In the genomic region with DNA sequence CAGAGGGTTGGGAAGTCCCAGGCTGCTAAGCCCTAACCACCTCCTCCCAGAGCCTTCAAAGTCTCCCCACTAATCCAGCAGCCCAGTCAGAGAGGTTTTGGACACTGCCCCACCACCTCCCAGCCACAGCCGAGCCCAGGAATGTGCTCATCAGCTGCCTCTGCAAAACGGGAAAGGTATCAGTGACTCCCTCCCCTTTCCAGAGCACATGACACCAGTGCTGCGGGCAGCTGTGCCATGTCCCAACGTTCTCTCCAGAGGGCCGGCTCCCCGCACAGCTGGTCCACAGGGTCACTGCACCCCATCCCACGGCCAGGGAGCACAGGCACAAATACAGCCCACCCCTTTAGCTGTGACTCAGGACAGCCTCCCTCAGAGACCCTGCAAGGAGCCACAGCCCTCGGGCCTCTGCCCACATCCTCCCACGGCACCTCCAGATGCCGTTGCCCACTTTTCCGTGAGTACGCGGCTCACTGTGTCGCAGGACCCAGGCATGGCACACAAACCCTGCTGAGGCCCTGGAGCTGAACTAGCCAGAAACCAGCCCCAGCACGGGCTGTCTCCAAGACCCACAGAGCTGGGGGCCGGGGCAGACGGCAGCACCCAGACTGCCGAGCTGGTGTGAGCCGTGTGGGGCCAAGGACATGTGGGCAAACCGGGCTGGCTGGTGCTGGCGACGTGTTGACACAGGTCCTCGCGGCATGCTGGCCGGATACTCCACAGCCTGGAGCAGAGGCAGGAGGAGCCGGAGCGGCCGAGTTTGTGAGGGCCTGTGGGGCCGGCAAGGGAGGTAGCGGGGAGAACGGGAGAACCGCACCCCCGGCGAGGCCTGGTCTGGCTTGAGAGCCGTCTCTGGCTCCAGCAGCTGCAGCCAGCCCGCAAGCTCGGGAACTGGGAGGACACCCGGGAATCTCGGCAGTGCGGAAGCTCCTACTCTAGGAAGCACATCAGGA, we compare ENCODE assay signal across 12 cellular contexts. TPM values are rescaled to one million over a fixed set of nuclear protein-coding genes. Genes with fewer than 3 reads are reported as not detected.
DNase-seq lines count a peak whose midpoint lies in the region; ATAC-seq and TF ChIP-seq lines count a peak whose summit lies in the region.
"Had no signal": no experiment of that assay in that cellular context is flagged by ENCODE, and none has a peak within 500 bp of the region (broad histone marks: within the 10 kb centered on the region; RNA-seq: fewer than 3 reads in every experiment).

No MANE protein-coding gene starts in this region.

- POLR2A ChIA-PET in HEK293 (lab: Yijun Ruan, JAX) (interaction anchor here (0.9 to 1.6 kb wide), 5 partner anchors 8 to 18 kb away, joined by 3 to 7 read pairs (median 4); partner anchors contain the start of gene MCRIP1), RWPE1 (lab: Yijun Ruan, JAX; ENCODE audit: low non-redundant PET) (interaction anchor here (1.0 to 1.6 kb wide), 2 partner anchors 8 to 14 kb away, joined by 4 to 8 read pairs; partner anchors contain the start of gene MCRIP1), A673 (lab: Charles Lee; ENCODE audit: low non-redundant PET) (interaction anchor here (0.7 kb wide), 1 partner anchor 182 kb away, joined by 3 read pairs; the partner anchor contains the start of gene LRRC45)

- ATAC-seq in psoas muscle: peak; percentile 69 to 82 (median 77)
- ATAC-seq in GM19395 (IDR thresholded peaks at IDR 0.05; ENCODE audit: unreplicated experiment): no peak

- no TSS peak for BruUV-seq in A673 (replicated peaks; lab: Mats Ljungman, UMichigan)

- H3K9me3 ChIP-seq in HEK293 (ENCODE audit: control insufficient read depth, insufficient read depth, low read depth, low read length): no peaks in the 10 kb centered on the region
- no peaks in the 10 kb centered on the region for H3K9me3 ChIP-seq in left ventricle myocardium inferior (replicated peaks)
- no peaks in the 10 kb centered on the region for H3K9me3 ChIP-seq in psoas muscle
- H3K9me3 ChIP-seq in A673 (ENCODE audit: low read depth, low read length, poor library complexity, severe bottlenecking): no peaks in the 10 kb centered on the region

- H3K27ac ChIP-seq in HEK293 (ENCODE audit: extremely low read depth, low read depth, low read length): 0 out of 2 replicates have a peak overlapping the region, but pooled peaks have one; percentile 24
- peak overlapping the region; percentile 100 for H3K27ac ChIP-seq in RWPE1
- H3K27ac ChIP-seq in left ventricle myocardium inferior (replicated peaks): peak overlapping the region; percentile 92
- peak overlapping the region; percentile 98 for H3K27ac ChIP-seq in psoas muscle
- H3K27ac ChIP-seq in A673 (ENCODE audit: low read depth, low read length, poor library complexity, severe bottlenecking): no peak overlapping the region

- H3K4me3 ChIP-seq in HEK293 (ENCODE audit: low read depth, low read length) (no peak overlapping the region), left ventricle myocardium inferior (peak overlapping the region; percentile 46), psoas muscle (peak overlapping the region; percentile 48), A673 (ENCODE audit: low read depth, low read length, poor library complexity, severe bottlenecking) (no peak overlapping the region)

- 28 to 40% (median 31%) methylated on average over 38 to 40 of the region's 40 CpGs for WGBS in psoas muscle, 3 donors

- CTCF ChIA-PET in HEK293 (lab: Yijun Ruan, JAX): interaction anchor here (0.6 to 1.1 kb wide), 2 partner anchors 12 to 19 kb away, joined by 4 to 5 read pairs; no protein-coding TSS in a partner anchor
- CTCF ChIA-PET in RWPE1 (lab: Yijun Ruan, JAX): interaction anchor here (0.6 to 1.2 kb wide), 4 partner anchors 14 to 1025 kb away, joined by 3 to 6 read pairs (median 3); no protein-coding TSS in a partner anchor
- CTCF ChIA-PET in A673 (lab: Charles Lee): no interaction called here

- H3K4me1 ChIP-seq in HEK293 (ENCODE audit: control insufficient read depth, insufficient read depth, low read length): no peaks in the 10 kb centered on the region
- peaks cover 21% of the 10 kb centered on the region for H3K4me1 ChIP-seq in left ventricle myocardium inferior
- H3K4me1 ChIP-seq in psoas muscle: peaks cover 63% of the 10 kb centered on the region
- no peaks in the 10 kb centered on the region for H3K4me1 ChIP-seq in A673 (ENCODE audit: insufficient read depth, low read length, poor library complexity, severe bottlenecking)

- TF ChIP-seq CTCF in HEK293 (tag by site-specific recombination; IDR thresholded peaks at IDR 0.05) (no peak), RWPE1 (conservative IDR thresholded peaks at IDR 0.05; ENCODE audit: low read depth) (no peak), left ventricle myocardium inferior (IDR thresholded peaks at IDR 0.05; ENCODE audit: borderline replicate concordance) (no peak), psoas muscle (IDR thresholded peaks at IDR 0.05) (no peak), A673 (conservative IDR thresholded peaks at IDR 0.05; ENCODE audit: low read depth, low read length) (no peak)

- intact Hi-C loops in left ventricle myocardium inferior (cut with micrococcal nuclease) (no loop called here), psoas muscle (cut with DNase I) (no loop called here), A673 (cut with micrococcal nuclease; ENCODE audit: unreplicated experiment) (no loop called here)

- DNase-seq in RWPE1 (ENCODE audit: low spot score) (peak; percentile 67), left ventricle myocardium inferior (peak; percentile 50), psoas muscle (peak; percentile 75 to 89), germinal center (ENCODE audit: low spot score) (no peak), A673 (ENCODE audit: low spot score) (no peak), hippocampal formation (lab: John Stamatoyannopoulos, UW) (no peak)
- DNase-seq: activated CD4-positive, alpha-beta T cell treated with anti-CD3 and anti-CD28 coated beads, Interleukin-2, amount 50 U/mL, for 1 hour; activated effector memory CD4-positive, alpha-beta T cell treated with anti-CD3 and anti-CD28 coated beads, Interleukin-2, amount 50 U/mL, for 16 hours; MM.1S had no signal

- H3K27me3 ChIP-seq in left ventricle myocardium inferior (ENCODE audit: low read depth) (no peaks in the 10 kb centered on the region), psoas muscle (ENCODE audit: insufficient read depth in 3 of 3, low read length in 2 of 3) (no peaks in the 10 kb centered on the region), A673 (replicated peaks; ENCODE audit: insufficient read depth, low read depth, low read length, poor library complexity) (no peaks in the 10 kb centered on the region)

- peaks cover 0 to 38% of the 10 kb centered on the region in 2 experiments; a peak in 2 of 3 replicates for H3K36me3 ChIP-seq in HEK293 (ENCODE audit: control insufficient read depth in 2 of 2, insufficient read depth in 1 of 2, low read length in 2 of 2)
- peaks cover 36% of the 10 kb centered on the region for H3K36me3 ChIP-seq in left ventricle myocardium inferior
- peaks cover 4 to 34% of the 10 kb centered on the region in 2 donors for H3K36me3 ChIP-seq in psoas muscle (ENCODE audit: insufficient read depth in 1 of 2, low read depth in 1 of 2)
- H3K36me3 ChIP-seq in A673 (ENCODE audit: insufficient read depth, low read length, poor library complexity, severe bottlenecking): peaks cover 34% of the 10 kb centered on the region

TF ChIP-seq in HEK293, 187 proteins besides CTCF, POLR2A, EP300 and RAD21 (continues in another document):
- TF ChIP-seq ZFHX2 (tag by site-specific recombination; conservative IDR thresholded peaks at IDR 0.05): peak; percentile 96
- TF ChIP-seq ZNF302 (tag by site-specific recombination; IDR thresholded peaks at IDR 0.05; ENCODE audit: low read depth): no peak
- TF ChIP-seq, protein P1, sequence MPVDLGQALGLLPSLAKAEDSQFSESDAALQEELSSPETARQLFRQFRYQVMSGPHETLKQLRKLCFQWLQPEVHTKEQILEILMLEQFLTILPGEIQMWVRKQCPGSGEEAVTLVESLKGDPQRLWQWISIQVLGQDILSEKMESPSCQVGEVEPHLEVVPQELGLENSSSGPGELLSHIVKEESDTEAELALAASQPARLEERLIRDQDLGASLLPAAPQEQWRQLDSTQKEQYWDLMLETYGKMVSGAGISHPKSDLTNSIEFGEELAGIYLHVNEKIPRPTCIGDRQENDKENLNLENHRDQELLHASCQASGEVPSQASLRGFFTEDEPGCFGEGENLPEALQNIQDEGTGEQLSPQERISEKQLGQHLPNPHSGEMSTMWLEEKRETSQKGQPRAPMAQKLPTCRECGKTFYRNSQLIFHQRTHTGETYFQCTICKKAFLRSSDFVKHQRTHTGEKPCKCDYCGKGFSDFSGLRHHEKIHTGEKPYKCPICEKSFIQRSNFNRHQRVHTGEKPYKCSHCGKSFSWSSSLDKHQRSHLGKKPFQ (tag by site-specific recombination; IDR thresholded peaks at IDR 0.05): no peak
- no peak for TF ChIP-seq KLF17 (tag by site-specific recombination; IDR thresholded peaks at IDR 0.05)
- no peak for TF ChIP-seq ZNF202 (tag by site-specific recombination; IDR thresholded peaks at IDR 0.05; ENCODE audit: borderline replicate concordance)
- TF ChIP-seq EGR2 (tag by site-specific recombination; IDR thresholded peaks at IDR 0.05; ENCODE audit: low read depth): peak; percentile 93

RNA-seq across cellular contexts. Expression of gene PPP1R27, which starts 6.3 kb away (rescaled TPM):
- total RNA-seq in left ventricle myocardium inferior (0.25 TPM), psoas muscle (1,000 to 10,000 TPM in 3 of 4 donors, 100 to 1,000 TPM in 1; 976 to 2,217 (median 1,286) TPM), A673 (2021) (not detected in 2 replicates)
- 100 to 1,000 TPM; 296 to 661 (median 603) TPM for polyA plus RNA-seq in psoas muscle
- total RNA-seq: NCI-H460 had no signal

RNA-seq across cellular contexts. Expression of gene MCRIP1, which starts 8.0 kb away (rescaled TPM):
- total RNA-seq in left ventricle myocardium inferior (110 TPM), psoas muscle (10 to 100 TPM; 20.5 to 47.6 (median 25.7) TPM), A673 (2021) (126 and 130 TPM in 2 replicates)
- polyA plus RNA-seq in psoas muscle: 100 to 1,000 TPM in 1 of 3 donors, 10 to 100 TPM in 2; 45.1 to 187 (median 57.1) TPM

RNA-seq across cellular contexts. Expression of gene P4HB, which starts 19.2 kb away (rescaled TPM):
- 267 TPM for total RNA-seq in left ventricle myocardium inferior
- total RNA-seq in psoas muscle: 100 to 1,000 TPM; 244 to 361 (median 296) TPM
- 100 to 1,000 TPM; 236 to 384 (median 267) TPM for polyA plus RNA-seq in psoas muscle
- total RNA-seq in A673 (2021): 491 and 503 TPM in 2 replicates

RNA-seq across cellular contexts. Expression of gene ARHGDIA, which starts 30.0 kb away (rescaled TPM):
- 95.1 TPM for total RNA-seq in left ventricle myocardium inferior
- total RNA-seq in psoas muscle: 100 to 1,000 TPM in 3 of 4 donors, 10 to 100 TPM in 1; 88.3 to 192 (median 160) TPM
- 100 to 1,000 TPM in 2 of 3 donors, 10 to 100 TPM in 1; 79.1 to 268 (median 100) TPM for polyA plus RNA-seq in psoas muscle
- total RNA-seq in A673 (2021): 568 and 667 TPM in 2 replicates

RNA-seq across cellular contexts. Expression of gene GCGR, which starts 37.2 kb away (rescaled TPM):
- not detected for total RNA-seq in left ventricle myocardium inferior
- not detected for total RNA-seq in psoas muscle
- polyA plus RNA-seq in psoas muscle: under 1 TPM in 2 of 3 donors, not detected in 1; 0.03 to 0.08 TPM
- total RNA-seq in A673 (2021): not detected in 2 replicates

Comparison
In these comparisons a context has a peak if more than half of its experiments do, and no peak if none do; other contexts are left out.
1. H3K4me3 ChIP-seq: peak in left ventricle myocardium inferior (single experiment) and psoas muscle (single experiment); none in HEK293 (single experiment) and A673 (single experiment).
2. DNase-seq: peak in RWPE1 (single experiment), left ventricle myocardium inferior (single experiment) and psoas muscle (2 of 2); none in germinal center (single experiment), A673 (single experiment) and hippocampal formation (0 of 2).
3. RNA of gene PPP1R27, which starts 6.3 kb away (total RNA-seq): 976 to 2,217 TPM in psoas muscle; 0.25 TPM in left ventricle myocardium inferior (single experiment) and not detected in A673; every median in the first group is over 100 times any median in the second.